ENCODE assay signal across 16 cellular contexts in the genomic region with DNA sequence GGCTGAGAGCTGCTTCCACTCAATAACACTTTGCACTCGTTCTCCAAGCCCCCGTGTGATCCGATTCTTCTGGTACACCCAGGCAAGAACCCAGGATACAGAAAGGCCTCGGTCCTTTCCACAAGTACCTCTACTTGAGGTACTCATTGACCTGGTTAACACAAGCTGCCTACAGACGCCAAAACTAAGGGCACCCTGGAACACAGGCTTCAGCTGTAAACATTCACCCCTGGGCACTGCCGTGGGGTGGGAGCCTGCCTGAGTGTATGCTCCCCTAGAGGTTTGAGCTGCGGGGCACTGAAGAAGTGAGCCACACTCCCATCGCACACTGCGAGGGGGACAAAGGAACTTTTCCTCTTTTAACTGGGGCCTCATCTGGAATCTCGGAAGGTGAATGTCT. TPM values are rescaled to one million over a fixed set of nuclear protein-coding genes. Genes with fewer than 3 reads are reported as not detected.
DNase-seq lines count a peak whose midpoint lies in the region; ATAC-seq, FAIRE-seq and TF ChIP-seq lines count a peak whose summit lies in the region.
"Had no signal": no experiment of that assay in that cellular context is flagged by ENCODE, and none has a peak within 500 bp of the region (broad histone marks: within the 10 kb centered on the region; RNA-seq: fewer than 3 reads in every experiment).

No MANE protein-coding gene starts in this region.

- H3K4me2 ChIP-seq in HepG2 (ENCODE audit: low read depth, low read length): peak overlapping the region; percentile 70

- TF ChIP-seq POLR2A in HepG2 (IDR thresholded peaks at IDR 0.05; ENCODE audit: insufficient read depth in 1 of 2, low read depth in 2 of 2, low read length in 2 of 2): no peak

- CTCF ChIA-PET in HepG2 (lab: Yijun Ruan, JAX; ENCODE audit: low intra/inter-chr PET ratio, low total read pairs): no interaction called here

- POLR2A ChIA-PET in activated naive CD8-positive, alpha-beta T cell treated with anti-CD3 and anti-CD28 coated beads, Interleukin-2, amount 10 ng/mL, durations not matched to agents 7 days and 5 days (lab: Charles Lee): no interaction called here
- POLR2A ChIA-PET in HepG2 (lab: Yijun Ruan, JAX): interaction anchor here (0.8 kb wide), 1 partner anchor 20 kb away, joined by 4 read pairs; no protein-coding TSS in a partner anchor

- peaks cover 6 to 10% of the 10 kb centered on the region in 2 experiments; a peak in 2 of 5 replicates for H3K36me3 ChIP-seq in HepG2 (replicated peaks in 1 of 2; ENCODE audit: control insufficient read depth in 1 of 2, insufficient read depth in 2 of 2, low read length in 2 of 2)
- H3K36me3 ChIP-seq: adrenal gland had no signal

- H3K9me3 ChIP-seq in HepG2 (ENCODE audit: low read length): no peaks in the 10 kb centered on the region
- H3K9me3 ChIP-seq: adrenal gland had no signal

- no peak for TF ChIP-seq CTCF in HepG2 (CRISPR knock-in tag; IDR thresholded peaks at IDR 0.05)

- peaks cover 71% of the 10 kb centered on the region for H3K4me1 ChIP-seq in HepG2 (ENCODE audit: insufficient read depth, low read length)
- H3K4me1 ChIP-seq: adrenal gland had no signal

- TF ChIP-seq EP300 in HepG2 (IDR thresholded peaks at IDR 0.05; ENCODE audit: low read depth in 2 of 2, low read length in 2 of 2): no peak
- TF ChIP-seq EP300 in HepG2 (CRISPR knock-in tag; IDR thresholded peaks at IDR 0.05; ENCODE audit: borderline replicate concordance): no peak

- H4K20me1 ChIP-seq in HepG2 (ENCODE audit: insufficient read depth, low read length): no peaks in the 10 kb centered on the region

- H3K27ac Mint-ChIP-seq in activated naive CD8-positive, alpha-beta T cell treated with anti-CD3 and anti-CD28 coated beads, Interleukin-2, amount 10 ng/mL, durations not matched to agents 7 days and 5 days: no peak overlapping the region
- no peak overlapping the region for H3K27ac Mint-ChIP-seq in stimulated activated effector memory CD8-positive, alpha-beta T cell treated with anti-CD3 and anti-CD28 coated beads, Interleukin-12 subunit alpha, Interleukin-12 subunit beta, amount 100 ng/mL, for 72 hours
- H3K27ac Mint-ChIP-seq: natural killer cell; stimulated activated memory B cell treated with anti-CD40 and anti-IgM and Interleukin-4, amounts not matched to agents 10 μg/mL and 1 μg/mL and 100 μg/mL, for 72 hours had no signal

- peaks cover 6% of the 10 kb centered on the region for H3K27me3 Mint-ChIP-seq in activated naive CD8-positive, alpha-beta T cell treated with anti-CD3 and anti-CD28 coated beads, Interleukin-2, amount 10 ng/mL, durations not matched to agents 7 days and 5 days

- in situ Hi-C loops in HepG2 (cut with HindIII; ENCODE audit: extremely low pct_ligation_motif_present, low pct_unique_long_range_greater_than_20kb): no loop called here

- H3K27me3 ChIP-seq in HepG2 (ENCODE audit: control insufficient read depth in 1 of 2, insufficient read depth in 2 of 2, low read length in 2 of 2): no peaks in the 10 kb centered on the region; a peak in 1 of 5 replicates
- H3K27me3 ChIP-seq: adrenal gland had no signal

- H3K4me1 Mint-ChIP-seq in activated naive CD8-positive, alpha-beta T cell treated with anti-CD3 and anti-CD28 coated beads, Interleukin-2, amount 10 ng/mL, durations not matched to agents 7 days and 5 days: peaks cover 7% of the 10 kb centered on the region
- H3K4me1 Mint-ChIP-seq in stimulated activated effector memory CD8-positive, alpha-beta T cell treated with anti-CD3 and anti-CD28 coated beads, Interleukin-12 subunit alpha, Interleukin-12 subunit beta, amount 100 ng/mL, for 72 hours: no peaks in the 10 kb centered on the region
- H3K4me1 Mint-ChIP-seq: stimulated activated memory B cell treated with anti-CD40 and anti-IgM and Interleukin-4, amounts not matched to agents 10 μg/mL and 1 μg/mL and 100 μg/mL, for 72 hours had no signal

- no peak overlapping the region for H2AFZ ChIP-seq in HepG2 (ENCODE audit: low read length)

- ATAC-seq in activated naive CD8-positive, alpha-beta T cell treated with anti-CD3 and anti-CD28 coated beads, Interleukin-2, amount 10 ng/mL, durations not matched to agents 7 days and 5 days (ENCODE audit: low read depth): peak; percentile 41
- ATAC-seq in HepG2 (no peak), HG03565 (IDR thresholded peaks at IDR 0.05; ENCODE audit: unreplicated experiment) (no peak)
- ATAC-seq in stimulated activated effector memory CD8-positive, alpha-beta T cell treated with anti-CD3 and anti-CD28 coated beads, Interleukin-12 subunit alpha, Interleukin-12 subunit beta, amount 100 ng/mL, for 72 hours: no peak

- peak overlapping the region in 1 of 3 experiments; percentile 44; a peak in 2 of 6 replicates for H3K4me3 ChIP-seq in HepG2 (replicated peaks in 1 of 3; ENCODE audit: insufficient read depth in 1 of 3, low read depth in 2 of 3, low read length in 3 of 3)
- H3K4me3 ChIP-seq: adrenal gland had no signal

- peaks cover 49% of the 10 kb centered on the region for H3K79me2 ChIP-seq in HepG2 (ENCODE audit: insufficient read depth, low read length)

- 87% methylated on average over 9 of the region's 10 CpGs for whole genome bisulfite sequencing in HepG2 (ENCODE audit: low lambda C conversion rate)

- peak overlapping the region; percentile 68 for H3K4me3 Mint-ChIP-seq in activated naive CD8-positive, alpha-beta T cell treated with anti-CD3 and anti-CD28 coated beads, Interleukin-2, amount 10 ng/mL, durations not matched to agents 7 days and 5 days
- peak overlapping the region; percentile 30 for H3K4me3 Mint-ChIP-seq in stimulated activated effector memory CD8-positive, alpha-beta T cell treated with anti-CD3 and anti-CD28 coated beads, Interleukin-12 subunit alpha, Interleukin-12 subunit beta, amount 100 ng/mL, for 72 hours

- DNase-seq in activated CD4-positive, alpha-beta T cell treated with anti-CD3 and anti-CD28 coated beads for 48 hours: peak; percentile 7
- no peak for DNase-seq in activated CD4-positive, alpha-beta T cell treated with anti-CD3 and anti-CD28 coated beads, Interleukin-2, amount 50 U/mL, for 48 hours
- DNase-seq in activated naive CD8-positive, alpha-beta T cell treated with anti-CD3 and anti-CD28 coated beads, Interleukin-2, amount 10 ng/mL, durations not matched to agents 7 days and 5 days: no peak
- DNase-seq in HepG2 (ENCODE audit: low spot score) (no peak), hepatic stellate cell (ENCODE audit: low spot score) (no peak)
- DNase-seq in stimulated activated effector memory CD8-positive, alpha-beta T cell treated with anti-CD3 and anti-CD28 coated beads, Interleukin-12 subunit alpha, Interleukin-12 subunit beta, amount 100 ng/mL, for 72 hours (ENCODE audit: low spot score in 2 of 2): no peak
- DNase-seq in stimulated activated CD4-positive, alpha-beta T cell treated with anti-CD3 and anti-CD28 coated beads, Interleukin-2, amount 100 ng/mL, for 24 hours: no peak
- DNase-seq: DMS79 treated with DMSO at 0.1 percent for 48 hours, MM.1S, natural killer cell, NCI-H524 treated with DMSO at 0.1 percent for 48 hours, SHP77 had no signal

- intact Hi-C loops in HepG2 (cut with micrococcal nuclease; ENCODE audit: unreplicated experiment): loop anchor here (10.0 kb wide), 1 partner anchor 181 kb away; the partner anchor contains the start of gene PFKL

- no TSS peak for BruUV-seq in HepG2 (replicated peaks; lab: Mats Ljungman, UMichigan)

- H3K36me3 Mint-ChIP-seq in activated naive CD8-positive, alpha-beta T cell treated with anti-CD3 and anti-CD28 coated beads, Interleukin-2, amount 10 ng/mL, durations not matched to agents 7 days and 5 days: no peaks in the 10 kb centered on the region
- H3K36me3 Mint-ChIP-seq in stimulated activated effector memory CD8-positive, alpha-beta T cell treated with anti-CD3 and anti-CD28 coated beads, Interleukin-12 subunit alpha, Interleukin-12 subunit beta, amount 100 ng/mL, for 72 hours: peaks cover 5% of the 10 kb centered on the region
- H3K36me3 Mint-ChIP-seq: natural killer cell; stimulated activated memory B cell treated with anti-CD40 and anti-IgM and Interleukin-4, amounts not matched to agents 10 μg/mL and 1 μg/mL and 100 μg/mL, for 72 hours had no signal

- FAIRE-seq in HepG2 (lab: Jason Lieb, UNC): no peak
- FAIRE-seq: A204.1 had no signal

- H3K9me3 Mint-ChIP-seq in activated naive CD8-positive, alpha-beta T cell treated with anti-CD3 and anti-CD28 coated beads, Interleukin-2, amount 10 ng/mL, durations not matched to agents 7 days and 5 days: no peaks in the 10 kb centered on the region
- no peaks in the 10 kb centered on the region for H3K9me3 Mint-ChIP-seq in stimulated activated effector memory CD8-positive, alpha-beta T cell treated with anti-CD3 and anti-CD28 coated beads, Interleukin-12 subunit alpha, Interleukin-12 subunit beta, amount 100 ng/mL, for 72 hours
- H3K9me3 Mint-ChIP-seq: natural killer cell had no signal

- H3K9ac ChIP-seq in HepG2 (ENCODE audit: insufficient read depth, low read depth, low read length): peak overlapping the region; percentile 36; the same call in 1 of the 2 replicates

- peak overlapping the region; percentile 37 for H3K27ac ChIP-seq in HepG2 (ENCODE audit: extremely low read length, insufficient read depth, low read length)
- H3K27ac ChIP-seq: adrenal gland had no signal

- no peak for TF ChIP-seq RAD21 in HepG2 (CRISPR knock-in tag; IDR thresholded peaks at IDR 0.05)

RNA-seq across cellular contexts. Expression of gene LRRC3, which starts 30.5 kb away (rescaled TPM):
- total RNA-seq in activated naive CD8-positive, alpha-beta T cell treated with anti-CD3 and anti-CD28 coated beads, Interleukin-2, amount 10 ng/mL, durations not matched to agents 7 days and 5 days: 1 to 10 TPM; 3.0 to 3.5 TPM
- total RNA-seq in HepG2 (2016; rRNA removed; fragmentation: Illumina TruSeq; extraction: Trizol): 3.9 and 4.8 TPM in 2 replicates
- 0.97 and 1.1 TPM in 2 replicates for total RNA-seq in HepG2 (2016; cell fraction: cytosol; rRNA removed; fragmentation: Illumina TruSeq; extraction: Trizol; ENCODE audit: low read depth)
- 3.1 and 4.8 TPM in 2 replicates for total RNA-seq in HepG2 (2016; cell fraction: insoluble cytoplasmic fraction; rRNA removed; fragmentation: Illumina TruSeq; extraction: Trizol)
- total RNA-seq in HepG2 (2016; cell fraction: membrane; rRNA removed; fragmentation: Illumina TruSeq; extraction: Trizol): 3.5 and 4.4 TPM in 2 replicates
- 5.2 and 5.7 TPM in 2 replicates for total RNA-seq in HepG2 (2016; cell fraction: nucleus; rRNA removed; fragmentation: Illumina TruSeq; extraction: Trizol)
- 16.5 and 24.3 TPM in 2 replicates for polyA plus RNA-seq in HepG2 (2011; rRNA removed)
- 17.5 and 19.8 TPM in 2 replicates for polyA plus RNA-seq in HepG2 (2011; cell fraction: cytosol; rRNA removed)
- polyA plus RNA-seq in HepG2 (2011; cell fraction: nucleus; rRNA removed): 25.9 and 31.8 TPM in 2 replicates
- polyA plus RNA-seq in HepG2 (2012): 24.1 and 27.1 TPM in 2 replicates
- polyA plus RNA-seq in HepG2 (2016; cell fraction: cytosol; fragmentation: Illumina TruSeq; extraction: Trizol; ENCODE audit: low read depth): 0.99 and 1.3 TPM in 2 replicates
- 4.4 and 5.5 TPM in 2 replicates for polyA plus RNA-seq in HepG2 (2016; cell fraction: insoluble cytoplasmic fraction; fragmentation: Illumina TruSeq; extraction: Trizol; ENCODE audit: low read depth)
- polyA plus RNA-seq in HepG2 (2016; cell fraction: membrane; fragmentation: Illumina TruSeq; extraction: Trizol; ENCODE audit: low read depth): 2.9 and 3.4 TPM in 2 replicates
- 10.0 TPM in 2 replicates for polyA plus RNA-seq in HepG2 (2016; cell fraction: nucleus; fragmentation: Illumina TruSeq; extraction: Trizol; ENCODE audit: insufficient read depth, low read depth)
- 3.8 and 34.5 TPM in 2 replicates for polyA minus RNA-seq in HepG2 (2011; rRNA and poly(A)+ RNA removed; ENCODE audit: low replicate concordance)
- 16.0 and 20.9 TPM in 2 replicates for polyA minus RNA-seq in HepG2 (2011; cell fraction: cytosol; rRNA and poly(A)+ RNA removed)
- 10.4 and 13.4 TPM in 2 replicates for polyA minus RNA-seq in HepG2 (2011; cell fraction: nucleus; rRNA and poly(A)+ RNA removed)

RNA-seq across cellular contexts. Expression of gene KRTAP10-1, which starts 54.2 kb away (rescaled TPM):
- not detected for total RNA-seq in activated naive CD8-positive, alpha-beta T cell treated with anti-CD3 and anti-CD28 coated beads, Interleukin-2, amount 10 ng/mL, durations not matched to agents 7 days and 5 days
- total RNA-seq in HepG2 (2016; rRNA removed; fragmentation: Illumina TruSeq; extraction: Trizol): not detected in 2 replicates
- total RNA-seq in HepG2 (2016; cell fraction: cytosol; rRNA removed; fragmentation: Illumina TruSeq; extraction: Trizol; ENCODE audit: low read depth): not detected in 2 replicates
- not detected in 2 replicates for total RNA-seq in HepG2 (2016; cell fraction: insoluble cytoplasmic fraction; rRNA removed; fragmentation: Illumina TruSeq; extraction: Trizol)
- total RNA-seq in HepG2 (2016; cell fraction: membrane; rRNA removed; fragmentation: Illumina TruSeq; extraction: Trizol): not detected in 2 replicates
- not detected in 2 replicates for total RNA-seq in HepG2 (2016; cell fraction: nucleus; rRNA removed; fragmentation: Illumina TruSeq; extraction: Trizol)
- polyA plus RNA-seq in HepG2 (2011; rRNA removed): not detected in 2 replicates
- not detected in 2 replicates for polyA plus RNA-seq in HepG2 (2011; cell fraction: cytosol; rRNA removed)
- polyA plus RNA-seq in HepG2 (2011; cell fraction: nucleus; rRNA removed): not detected in 2 replicates
- not detected in 2 replicates for polyA plus RNA-seq in HepG2 (2012)
- not detected in 2 replicates for polyA plus RNA-seq in HepG2 (2016; cell fraction: cytosol; fragmentation: Illumina TruSeq; extraction: Trizol; ENCODE audit: low read depth)
- not detected in 2 replicates for polyA plus RNA-seq in HepG2 (2016; cell fraction: insoluble cytoplasmic fraction; fragmentation: Illumina TruSeq; extraction: Trizol; ENCODE audit: low read depth)
- polyA plus RNA-seq in HepG2 (2016; cell fraction: membrane; fragmentation: Illumina TruSeq; extraction: Trizol; ENCODE audit: low read depth): not detected in 2 replicates
- not detected in 2 replicates for polyA plus RNA-seq in HepG2 (2016; cell fraction: nucleus; fragmentation: Illumina TruSeq; extraction: Trizol; ENCODE audit: insufficient read depth, low read depth)
- 0.16 TPM in 1 of 2 replicates, not detected in the other for polyA minus RNA-seq in HepG2 (2011; rRNA and poly(A)+ RNA removed; ENCODE audit: low replicate concordance)
- polyA minus RNA-seq in HepG2 (2011; cell fraction: cytosol; rRNA and poly(A)+ RNA removed): not detected in 2 replicates
- polyA minus RNA-seq in HepG2 (2011; cell fraction: nucleus; rRNA and poly(A)+ RNA removed): not detected in 2 replicates
- total RNA-seq: adrenal gland, natural killer cell had no signal
- polyA plus RNA-seq: adrenal gland had no signal
